In the genomic region with DNA sequence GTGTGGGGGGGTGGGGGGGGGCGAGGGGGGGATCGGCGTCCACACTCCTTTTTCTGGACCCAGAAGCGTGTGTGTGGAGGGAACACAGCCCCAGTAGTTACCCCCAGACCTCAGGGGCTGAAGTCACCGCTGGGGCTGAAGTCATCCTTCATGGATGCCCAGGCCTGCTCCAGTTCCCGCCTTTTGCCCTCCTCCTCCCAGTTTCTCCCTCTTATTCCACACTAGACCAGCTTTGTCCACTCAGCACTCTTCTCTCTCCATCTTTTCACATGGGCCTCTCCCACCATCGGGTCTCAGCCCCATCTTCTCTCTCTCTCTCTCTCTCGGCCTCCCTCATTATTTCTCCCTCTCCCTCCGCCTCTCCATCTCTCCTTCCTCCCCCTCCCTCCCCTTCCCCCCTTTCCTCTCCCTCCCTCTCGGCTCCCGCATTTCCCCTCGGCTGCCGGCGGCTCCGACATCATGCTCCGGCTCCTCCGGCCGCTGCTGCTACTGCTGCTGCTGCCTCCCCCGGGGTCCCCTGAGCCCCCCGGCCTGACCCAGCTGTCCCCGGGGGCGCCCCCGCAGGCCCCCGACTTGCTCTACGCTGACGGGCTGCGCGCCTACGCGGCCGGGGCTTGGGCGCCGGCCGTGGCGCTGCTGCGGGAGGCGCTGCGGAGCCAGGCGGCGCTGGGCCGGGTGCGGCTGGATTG, we compare ENCODE assay signal across 8 cellular contexts. TPM values are rescaled to one million over a fixed set of nuclear protein-coding genes. Genes with fewer than 3 reads are reported as not detected.
DNase-seq lines count a peak whose midpoint lies in the region; ATAC-seq and TF ChIP-seq lines count a peak whose summit lies in the region.

Gene P3H3 (plus strand): TSS at position 426 of the 689 bp plus-strand sequence. CDS start 34 bp downstream, at position 460.

- H3K27me3 Mint-ChIP-seq in WTC11 (ENCODE audit: low read depth) (peaks cover 32% of the 10 kb centered on the region), natural killer cell (ENCODE audit: low read depth in 2 of 2) (peaks cover 65 to 66% of the 10 kb centered on the region in 2 donors)

- DNase-seq in DMS79 treated with DMSO at 0.1 percent for 48 hours (lab: John Stamatoyannopoulos, UW) (peak; percentile 59), LHCN-M2 (ENCODE audit: low read depth) (peak; percentile 59), WTC11 (ENCODE audit: low spot score) (peak; percentile 53), fibroblast of the aortic adventitia (ENCODE audit: low read depth) (peak; percentile 50), natural killer cell (no peak), SIG-M5 (lab: John Stamatoyannopoulos, UW) (no peak)

- H3K27ac Mint-ChIP-seq in WTC11 (peak within 1 kb of the TSS; percentile 97), natural killer cell (peak within 1 kb of the TSS in 1 of 2 donors; percentile 73)

- CTCF ChIA-PET in WTC11 (lab: Charles Lee), result interaction anchor here (1.0 to 8.9 kb wide), 8 partner anchors 13 to 139 kb away, joined by 3 to 110 read pairs (median 6); partner anchors contain the start of genes GNB3, LAG3, MLF2 and PTMS

- no peak for ATAC-seq in WTC11
- peak; percentile 37 to 54 (median 49) for ATAC-seq in natural killer cell
- no peak for ATAC-seq in HG02798 (IDR thresholded peaks at IDR 0.05; ENCODE audit: poor library complexity, unreplicated experiment)
- no peak for ATAC-seq in GM19397 (IDR thresholded peaks at IDR 0.05; ENCODE audit: unreplicated experiment)

- intact Hi-C loops in natural killer cell (cut with micrococcal nuclease), result loop anchor here (5.0 kb wide), 1 partner anchor 76 kb away; the partner anchor contains the start of gene MLF2

- POLR2A ChIA-PET in WTC11 (lab: Charles Lee), result interaction anchor here (0.6 to 1.9 kb wide), 6 partner anchors 45 to 378 kb away, joined by 3 to 7 read pairs (median 4); partner anchors contain the start of genes MLF2, PTMS and SPSB2

- H3K4me3 ChIP-seq in fibroblast of the aortic adventitia (ENCODE audit: low read depth, low read length), result peak within 1 kb of the TSS; percentile 85

- H3K4me3 Mint-ChIP-seq in WTC11 (peak within 1 kb of the TSS; percentile 99), natural killer cell (peak within 1 kb of the TSS; percentile 94)

- H3K9me3 Mint-ChIP-seq in WTC11 (no peaks in the 10 kb centered on the region), natural killer cell (no peaks in the 10 kb centered on the region)

- H3K4me1 Mint-ChIP-seq in WTC11 (peaks cover 45% of the 10 kb centered on the region), natural killer cell (peaks cover 20 to 33% of the 10 kb centered on the region in 2 donors)

- H3K36me3 Mint-ChIP-seq in WTC11 (peaks cover 22% of the 10 kb centered on the region), natural killer cell (no peaks in the 10 kb centered on the region)

- TF ChIP-seq CTCF in WTC11 (IDR thresholded peaks at IDR 0.05) (no peak), fibroblast of the aortic adventitia (IDR thresholded peaks at IDR 0.05; ENCODE audit: insufficient read depth, low read length) (no peak), natural killer cell (IDR thresholded peaks at IDR 0.05) (no peak)

TF ChIP-seq in WTC11, 78 proteins besides CTCF, POLR2A, EP300 and RAD21:
- peak; percentile 51; the same call in 1 of the 2 replicates for TF ChIP-seq TP53 (CRISPR knock-in tag; IDR thresholded peaks at IDR 0.05)
- no peak; the same call in 1 of the 2 replicates for TF ChIP-seq ZNF232 (CRISPR knock-in tag; IDR thresholded peaks at IDR 0.05)

RNA-seq across cellular contexts. Expression of gene P3H3, which starts in this region (rescaled TPM):
- total RNA-seq in LHCN-M2 (2014; rRNA removed) (47.6 and 58.4 TPM in 2 replicates), WTC11 (2021) (49.9 to 55.7 TPM (median 50.7 TPM) in 3 replicates), fibroblast of the aortic adventitia (ENCODE audit: low replicate concordance) (53.9 and 188 TPM in 2 replicates), natural killer cell (1 to 10 TPM in 1 of 3 donors, under 1 TPM in 1, not detected in 1; 0.72 to 1.8 TPM)
- 51.1 TPM for polyA plus RNA-seq in LHCN-M2 (2012)

Comparison
In these comparisons a context has a peak if more than half of its experiments do, and no peak if none do; other contexts are left out.
1. RNA of gene P3H3 (total RNA-seq): 53.9 to 188 TPM in fibroblast of the aortic adventitia, 49.9 to 55.7 TPM in WTC11 and 47.6 to 58.4 TPM in LHCN-M2; 0.72 to 1.8 TPM in natural killer cell; every median in the first group is over 10 times any median in the second.
2. DNase-seq: peak in DMS79 treated with DMSO at 0.1 percent for 48 hours (single experiment), LHCN-M2 (single experiment), WTC11 (single experiment) and fibroblast of the aortic adventitia (single experiment); none in natural killer cell (single experiment) and SIG-M5 (single experiment).
3. ATAC-seq: peak in natural killer cell (3 of 3); none in WTC11 (single experiment), HG02798 (single experiment) and GM19397 (single experiment).